ENCODE assay signal across 1 cellular context in the genomic region with DNA sequence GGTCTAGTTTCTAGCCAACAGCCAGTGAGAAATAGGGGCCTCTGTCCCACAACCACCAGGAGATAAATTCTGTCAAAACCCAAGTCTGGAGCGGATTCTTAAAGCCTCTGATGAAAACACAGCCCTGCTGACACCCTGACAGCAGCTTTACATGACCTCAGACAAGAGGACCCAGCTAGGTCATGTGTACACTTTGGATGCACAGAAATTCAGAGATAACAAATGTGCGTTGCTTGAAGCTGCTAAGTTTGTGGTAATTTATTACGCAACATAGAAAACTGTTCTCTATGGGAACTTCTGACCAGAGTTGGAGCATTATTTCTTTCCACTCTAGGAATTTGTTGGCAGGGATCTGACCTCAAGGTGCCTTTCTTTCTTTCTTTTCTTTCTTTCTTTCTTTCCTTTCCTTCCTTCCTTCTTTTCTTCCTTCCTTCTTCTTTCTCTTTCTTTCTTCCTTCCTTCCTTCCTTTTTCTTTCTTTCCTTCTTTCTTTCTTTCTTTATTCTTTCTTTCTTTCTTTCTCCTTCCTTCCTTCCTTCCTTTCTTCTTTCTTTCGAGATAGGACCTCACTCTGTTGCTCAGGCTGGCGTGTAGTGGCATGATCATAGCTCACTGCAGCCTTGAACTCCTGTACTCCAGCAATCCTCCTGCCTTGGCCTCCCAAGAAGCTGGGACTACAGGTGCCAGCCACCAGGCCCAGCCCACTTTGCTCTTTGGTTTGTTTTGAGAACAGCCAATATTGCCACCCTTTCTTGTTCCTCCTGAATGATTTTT.
TF ChIP-seq lines count a peak whose summit lies in the region.

No MANE protein-coding gene starts in this region.

TF ChIP-seq in K562, 482 proteins besides CTCF, POLR2A, EP300 and RAD21 (continued from another document):
- TF ChIP-seq, protein P1, sequence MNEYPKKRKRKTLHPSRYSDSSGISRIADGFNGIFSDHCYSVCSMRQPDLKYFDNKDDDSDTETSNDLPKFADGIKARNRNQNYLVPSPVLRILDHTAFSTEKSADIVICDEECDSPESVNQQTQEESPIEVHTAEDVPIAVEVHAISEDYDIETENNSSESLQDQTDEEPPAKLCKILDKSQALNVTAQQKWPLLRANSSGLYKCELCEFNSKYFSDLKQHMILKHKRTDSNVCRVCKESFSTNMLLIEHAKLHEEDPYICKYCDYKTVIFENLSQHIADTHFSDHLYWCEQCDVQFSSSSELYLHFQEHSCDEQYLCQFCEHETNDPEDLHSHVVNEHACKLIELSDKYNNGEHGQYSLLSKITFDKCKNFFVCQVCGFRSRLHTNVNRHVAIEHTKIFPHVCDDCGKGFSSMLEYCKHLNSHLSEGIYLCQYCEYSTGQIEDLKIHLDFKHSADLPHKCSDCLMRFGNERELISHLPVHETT (CRISPR knock-in tag; conservative IDR thresholded peaks at IDR 0.05 in 1 of 2, IDR thresholded peaks at IDR 0.05 in 1 of 2) = no peak
- TF ChIP-seq, protein P2, sequence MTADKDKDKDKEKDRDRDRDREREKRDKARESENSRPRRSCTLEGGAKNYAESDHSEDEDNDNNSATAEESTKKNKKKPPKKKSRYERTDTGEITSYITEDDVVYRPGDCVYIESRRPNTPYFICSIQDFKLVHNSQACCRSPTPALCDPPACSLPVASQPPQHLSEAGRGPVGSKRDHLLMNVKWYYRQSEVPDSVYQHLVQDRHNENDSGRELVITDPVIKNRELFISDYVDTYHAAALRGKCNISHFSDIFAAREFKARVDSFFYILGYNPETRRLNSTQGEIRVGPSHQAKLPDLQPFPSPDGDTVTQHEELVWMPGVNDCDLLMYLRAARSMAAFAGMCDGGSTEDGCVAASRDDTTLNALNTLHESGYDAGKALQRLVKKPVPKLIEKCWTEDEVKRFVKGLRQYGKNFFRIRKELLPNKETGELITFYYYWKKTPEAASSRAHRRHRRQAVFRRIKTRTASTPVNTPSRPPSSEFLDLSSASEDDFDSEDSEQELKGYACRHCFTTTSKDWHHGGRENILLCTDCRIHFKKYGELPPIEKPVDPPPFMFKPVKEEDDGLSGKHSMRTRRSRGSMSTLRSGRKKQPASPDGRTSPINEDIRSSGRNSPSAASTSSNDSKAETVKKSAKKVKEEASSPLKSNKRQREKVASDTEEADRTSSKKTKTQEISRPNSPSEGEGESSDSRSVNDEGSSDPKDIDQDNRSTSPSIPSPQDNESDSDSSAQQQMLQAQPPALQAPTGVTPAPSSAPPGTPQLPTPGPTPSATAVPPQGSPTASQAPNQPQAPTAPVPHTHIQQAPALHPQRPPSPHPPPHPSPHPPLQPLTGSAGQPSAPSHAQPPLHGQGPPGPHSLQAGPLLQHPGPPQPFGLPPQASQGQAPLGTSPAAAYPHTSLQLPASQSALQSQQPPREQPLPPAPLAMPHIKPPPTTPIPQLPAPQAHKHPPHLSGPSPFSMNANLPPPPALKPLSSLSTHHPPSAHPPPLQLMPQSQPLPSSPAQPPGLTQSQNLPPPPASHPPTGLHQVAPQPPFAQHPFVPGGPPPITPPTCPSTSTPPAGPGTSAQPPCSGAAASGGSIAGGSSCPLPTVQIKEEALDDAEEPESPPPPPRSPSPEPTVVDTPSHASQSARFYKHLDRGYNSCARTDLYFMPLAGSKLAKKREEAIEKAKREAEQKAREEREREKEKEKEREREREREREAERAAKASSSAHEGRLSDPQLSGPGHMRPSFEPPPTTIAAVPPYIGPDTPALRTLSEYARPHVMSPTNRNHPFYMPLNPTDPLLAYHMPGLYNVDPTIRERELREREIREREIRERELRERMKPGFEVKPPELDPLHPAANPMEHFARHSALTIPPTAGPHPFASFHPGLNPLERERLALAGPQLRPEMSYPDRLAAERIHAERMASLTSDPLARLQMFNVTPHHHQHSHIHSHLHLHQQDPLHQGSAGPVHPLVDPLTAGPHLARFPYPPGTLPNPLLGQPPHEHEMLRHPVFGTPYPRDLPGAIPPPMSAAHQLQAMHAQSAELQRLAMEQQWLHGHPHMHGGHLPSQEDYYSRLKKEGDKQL (CRISPR knock-in tag; IDR thresholded peaks at IDR 0.05; ENCODE audit: borderline replicate concordance) = no peak
- TF ChIP-seq RHOXF2B (CRISPR knock-in tag; conservative IDR thresholded peaks at IDR 0.05) (no peak), POLR2H (tag; IDR thresholded peaks at IDR 0.05; ENCODE audit: low read depth) (no peak), ELF4 (CRISPR knock-in tag; IDR thresholded peaks at IDR 0.05) (no peak), SMARCA5 (IDR thresholded peaks at IDR 0.05) (no peak), ZNF12 (CRISPR knock-in tag; IDR thresholded peaks at IDR 0.05) (no peak), KLF1 (tag; IDR thresholded peaks at IDR 0.05) (no peak), PRPF4 (IDR thresholded peaks at IDR 0.05; ENCODE audit: insufficient read depth, low read depth, low read length, poor library complexity, severe bottlenecking) (no peak)
- TF ChIP-seq, protein P3, sequence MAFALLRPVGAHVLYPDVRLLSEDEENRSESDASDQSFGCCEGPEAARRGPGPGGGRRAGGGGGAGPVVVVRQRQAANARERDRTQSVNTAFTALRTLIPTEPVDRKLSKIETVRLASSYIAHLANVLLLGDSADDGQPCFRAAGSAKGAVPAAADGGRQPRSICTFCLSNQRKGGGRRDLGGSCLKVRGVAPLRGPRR (CRISPR knock-in tag; IDR thresholded peaks at IDR 0.05) = no peak
- TF ChIP-seq, protein P4, sequence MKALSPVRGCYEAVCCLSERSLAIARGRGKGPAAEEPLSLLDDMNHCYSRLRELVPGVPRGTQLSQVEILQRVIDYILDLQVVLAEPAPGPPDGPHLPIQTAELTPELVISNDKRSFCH (CRISPR knock-in tag; IDR thresholded peaks at IDR 0.05) = no peak
- TF ChIP-seq, protein P4 (tag; IDR thresholded peaks at IDR 0.05) = no peak
